In genomic region chr18:50620319-50620718, GRCh38 we compare ENCODE assay signal across 16 cellular contexts.
"Had no signal": no experiment of that assay in that cellular context is flagged by ENCODE, and none has a peak within 500 bp of the region (broad histone marks: within the 10 kb centered on the region; RNA-seq: fewer than 3 reads in every experiment).

No MANE protein-coding gene starts in this region.

- DNase-seq: activated CD4-positive, alpha-beta T cell treated with anti-CD3 and anti-CD28 coated beads, Interleukin-2, amount 50 U/mL, for 4 hours; activated gamma-delta T cell; endodermal cell; foreskin melanocyte; islet precursor cell; psoas muscle; stimulated activated CD4-positive, alpha-beta T cell treated with anti-CD3 and anti-CD28 coated beads, Interleukin-4, amount 100 ng/mL, for 24 hours; stomach; testis had no signal

- H3K27me3 ChIP-seq: right lobe of liver, stomach, testis had no signal

- H3K4me1 Mint-ChIP-seq: activated naive CD4-positive, alpha-beta T cell treated with anti-CD3 and anti-CD28 coated beads, Interleukin-2, amount 50 U/mL, for 24 hours; stimulated activated effector memory CD8-positive, alpha-beta T cell treated with anti-CD3 and anti-CD28 coated beads, Interleukin-12 subunit alpha, Interleukin-12 subunit beta, amount 100 ng/mL, for 72 hours had no signal

- H3K27ac ChIP-seq: epithelial cell of prostate, psoas muscle, testis had no signal

- H3K27ac Mint-ChIP-seq: activated naive CD4-positive, alpha-beta T cell treated with anti-CD3 and anti-CD28 coated beads, Interleukin-2, amount 50 U/mL, for 24 hours; endodermal cell; mesothelial cell of epicardium; stimulated activated effector memory CD8-positive, alpha-beta T cell treated with anti-CD3 and anti-CD28 coated beads, Interleukin-12 subunit alpha, Interleukin-12 subunit beta, amount 100 ng/mL, for 72 hours had no signal

- H3K4me3 Mint-ChIP-seq: activated naive CD4-positive, alpha-beta T cell treated with anti-CD3 and anti-CD28 coated beads, Interleukin-2, amount 50 U/mL, for 24 hours; endodermal cell; mesothelial cell of epicardium; neural crest cell; stimulated activated effector memory CD8-positive, alpha-beta T cell treated with anti-CD3 and anti-CD28 coated beads, Interleukin-12 subunit alpha, Interleukin-12 subunit beta, amount 100 ng/mL, for 72 hours had no signal

- H3K9me3 ChIP-seq: psoas muscle, right lobe of liver, stomach, testis had no signal

- H3K4me1 ChIP-seq: psoas muscle had no signal

- H3K4me2 ChIP-seq: smooth muscle cell had no signal

- H3K9me3 Mint-ChIP-seq: activated naive CD4-positive, alpha-beta T cell treated with anti-CD3 and anti-CD28 coated beads, Interleukin-2, amount 50 U/mL, for 24 hours; endodermal cell; mesothelial cell of epicardium had no signal

- H3K4me3 ChIP-seq: psoas muscle, right lobe of liver, smooth muscle cell, stomach, testis had no signal

- H3K36me3 Mint-ChIP-seq: activated naive CD4-positive, alpha-beta T cell treated with anti-CD3 and anti-CD28 coated beads, Interleukin-2, amount 50 U/mL, for 24 hours; mesothelial cell of epicardium; stimulated activated effector memory CD8-positive, alpha-beta T cell treated with anti-CD3 and anti-CD28 coated beads, Interleukin-12 subunit alpha, Interleukin-12 subunit beta, amount 100 ng/mL, for 72 hours had no signal

- H3K36me3 ChIP-seq: right lobe of liver, stomach had no signal
